In genomic region chr15:57772223-57772957, GRCh38 we compare ENCODE assay signal across 13 cellular contexts.
DNase-seq lines count a peak whose midpoint lies in the region; ATAC-seq and TF ChIP-seq lines count a peak whose summit lies in the region.
"Had no signal": no experiment of that assay in that cellular context is flagged by ENCODE, and none has a peak within 500 bp of the region (broad histone marks: within the 10 kb centered on the region; RNA-seq: fewer than 3 reads in every experiment).

No MANE protein-coding gene starts in this region.

- CTCF ChIA-PET in activated naive CD4-positive, alpha-beta T cell treated with anti-CD3 and anti-CD28 coated beads, Interleukin-2, amount 10 ng/mL, durations not matched to agents 7 days and 5 days (lab: Charles Lee) = no interaction called here
- CTCF ChIA-PET in HEK293T (lab: Yijun Ruan, JAX) = no interaction called here

- intact Hi-C loops in head of caudate nucleus (cut with DNase I) = no loop called here

- POLR2A ChIA-PET in HEK293T (lab: Yijun Ruan, JAX) = no interaction called here

- no peaks in the 10 kb centered on the region for H3K27me3 ChIP-seq in RWPE2 (ENCODE audit: insufficient read depth, poor library complexity, severe bottlenecking)

- peaks cover 53% of the 10 kb centered on the region for H3K4me1 Mint-ChIP-seq in activated naive CD4-positive, alpha-beta T cell treated with anti-CD3 and anti-CD28 coated beads, Interleukin-2, amount 10 ng/mL, durations not matched to agents 7 days and 5 days

- H3K27me3 Mint-ChIP-seq in activated naive CD4-positive, alpha-beta T cell treated with anti-CD3 and anti-CD28 coated beads, Interleukin-2, amount 10 ng/mL, durations not matched to agents 7 days and 5 days = peaks cover 3% of the 10 kb centered on the region

- no peak for TF ChIP-seq CTCF in RWPE2 (IDR thresholded peaks at IDR 0.05; ENCODE audit: poor library complexity, severe bottlenecking)

- DNase-seq in activated naive CD4-positive, alpha-beta T cell treated with anti-CD3 and anti-CD28 coated beads, Interleukin-2, amount 50 U/mL, for 72 hours (ENCODE audit: low spot score in 2 of 2) = no peak
- DNase-seq in activated naive CD4-positive, alpha-beta T cell treated with anti-CD3 and anti-CD28 coated beads, Interleukin-2, amount 10 ng/mL, durations not matched to agents 7 days and 5 days = no peak
- DNase-seq in RWPE2 (ENCODE audit: low spot score) (no peak), fibroblast of peridontal ligament (ENCODE audit: extremely low read depth) (peak; percentile 15), stromal cell of bone marrow (ENCODE audit: low read depth) (peak; percentile 61), HEK293T (ENCODE audit: extremely low spot score) (no peak), head of caudate nucleus (no peak), NCI-H2029 treated with DMSO at 0.1 percent for 48 hours (lab: John Stamatoyannopoulos, UW) (no peak)
- DNase-seq: DMS79 treated with DMSO at 0.1 percent for 48 hours, immature natural killer cell, NCI-H187 treated with DMSO at 0.1 percent for 48 hours, psoas muscle had no signal

- H3K9me3 ChIP-seq in RWPE2 (ENCODE audit: severe bottlenecking) = no peaks in the 10 kb centered on the region
- H3K9me3 ChIP-seq: psoas muscle had no signal

- no peaks in the 10 kb centered on the region for H3K36me3 Mint-ChIP-seq in activated naive CD4-positive, alpha-beta T cell treated with anti-CD3 and anti-CD28 coated beads, Interleukin-2, amount 50 U/mL, for 72 hours
- peaks cover 1% of the 10 kb centered on the region for H3K36me3 Mint-ChIP-seq in activated naive CD4-positive, alpha-beta T cell treated with anti-CD3 and anti-CD28 coated beads, Interleukin-2, amount 10 ng/mL, durations not matched to agents 7 days and 5 days
- H3K36me3 Mint-ChIP-seq: immature natural killer cell had no signal

- no peak overlapping the region for H3K27ac ChIP-seq in RWPE2 (ENCODE audit: poor library complexity, severe bottlenecking)
- H3K27ac ChIP-seq: psoas muscle had no signal

- no peaks in the 10 kb centered on the region for H3K4me1 ChIP-seq in RWPE2 (ENCODE audit: insufficient read depth, poor library complexity, severe bottlenecking)
- H3K4me1 ChIP-seq: psoas muscle had no signal

- no peak overlapping the region for H3K4me3 Mint-ChIP-seq in activated naive CD4-positive, alpha-beta T cell treated with anti-CD3 and anti-CD28 coated beads, Interleukin-2, amount 10 ng/mL, durations not matched to agents 7 days and 5 days
- H3K4me3 Mint-ChIP-seq: IgD-negative memory B cell, immature natural killer cell had no signal

- no peak overlapping the region for H3K27ac Mint-ChIP-seq in activated naive CD4-positive, alpha-beta T cell treated with anti-CD3 and anti-CD28 coated beads, Interleukin-2, amount 50 U/mL, for 72 hours
- no peak overlapping the region for H3K27ac Mint-ChIP-seq in activated naive CD4-positive, alpha-beta T cell treated with anti-CD3 and anti-CD28 coated beads, Interleukin-2, amount 10 ng/mL, durations not matched to agents 7 days and 5 days
- H3K27ac Mint-ChIP-seq: IgD-negative memory B cell, immature natural killer cell had no signal

- no peak overlapping the region for H3K4me3 ChIP-seq in RWPE2 (ENCODE audit: severe bottlenecking)
- H3K4me3 ChIP-seq: psoas muscle had no signal

- no peaks in the 10 kb centered on the region for H3K9me3 Mint-ChIP-seq in activated naive CD4-positive, alpha-beta T cell treated with anti-CD3 and anti-CD28 coated beads, Interleukin-2, amount 50 U/mL, for 72 hours
- no peaks in the 10 kb centered on the region for H3K9me3 Mint-ChIP-seq in activated naive CD4-positive, alpha-beta T cell treated with anti-CD3 and anti-CD28 coated beads, Interleukin-2, amount 10 ng/mL, durations not matched to agents 7 days and 5 days
- H3K9me3 Mint-ChIP-seq: IgD-negative memory B cell, immature natural killer cell had no signal

- peak; percentile 54 to 79 for ATAC-seq in activated naive CD4-positive, alpha-beta T cell treated with anti-CD3 and anti-CD28 coated beads, Interleukin-2, amount 50 U/mL, for 72 hours
- peak; percentile 73 for ATAC-seq in RWPE2 (ENCODE audit: low read depth)
- ATAC-seq: psoas muscle had no signal

- H3K36me3 ChIP-seq in RWPE2 (ENCODE audit: low read depth) = no peaks in the 10 kb centered on the region

TF ChIP-seq in HEK293T, 16 proteins besides CTCF, POLR2A, EP300 and RAD21:
- TF ChIP-seq TARDBP (IDR thresholded peaks at IDR 0.05) = no peak
- TF ChIP-seq CTBP1 (IDR thresholded peaks at IDR 0.05; ENCODE audit: borderline replicate concordance) = no peak

Comparison
In these comparisons a context has a peak if more than half of its experiments do, and no peak if none do; other contexts are left out.
1. DNase-seq: peak in fibroblast of peridontal ligament (single experiment) and stromal cell of bone marrow (single experiment); none in activated naive CD4-positive, alpha-beta T cell treated with anti-CD3 and anti-CD28 coated beads, Interleukin-2, amount 50 U/mL, for 72 hours (0 of 2), activated naive CD4-positive, alpha-beta T cell treated with anti-CD3 and anti-CD28 coated beads, Interleukin-2, amount 10 ng/mL, durations not matched to agents 7 days and 5 days (single experiment), RWPE2 (single experiment), HEK293T (single experiment), head of caudate nucleus (0 of 42) and NCI-H2029 treated with DMSO at 0.1 percent for 48 hours (single experiment).